ENCODE assay signal across 8 cellular contexts in genomic region chr17:81665205-81666091, GRCh38. TPM values are rescaled to one million over a fixed set of nuclear protein-coding genes. Genes with fewer than 3 reads are reported as not detected.
DNase-seq lines count a peak whose midpoint lies in the region; ATAC-seq and TF ChIP-seq lines count a peak whose summit lies in the region.

No MANE protein-coding gene starts in this region.

- no peak for TF ChIP-seq CTCF in Loucy (conservative IDR thresholded peaks at IDR 0.05; ENCODE audit: low read length)
- no peak for TF ChIP-seq CTCF in esophagus squamous epithelium (IDR thresholded peaks at IDR 0.05)
- no peak for TF ChIP-seq CTCF in neutrophil (IDR thresholded peaks at IDR 0.05)

- TF ChIP-seq POLR2A in esophagus squamous epithelium (IDR thresholded peaks at IDR 0.05), result no peak

- H3K4me3 ChIP-seq in Loucy (ENCODE audit: low read length, poor library complexity, severe bottlenecking) (peak overlapping the region; percentile 98), esophagus squamous epithelium (peak overlapping the region; percentile 87 to 97 (median 91)), neutrophil (ENCODE audit: low read depth in 1 of 2, low read length in 1 of 2) (peak overlapping the region; percentile 91 to 96), aorta (ENCODE audit: low read length in 2 of 2) (peak overlapping the region; percentile 61 to 65)

- WGBS in esophagus squamous epithelium, 2 donors, result 11 to 41% methylated on average over 6 to 9 of the region's 30 CpGs
- 63 to 66% methylated on average over 30 of the region's 30 CpGs for WGBS in aorta, 2 donors

- H3K9me2 ChIP-seq in Loucy (replicated peaks; ENCODE audit: low read depth, low read length), result no peaks in the 10 kb centered on the region

- H3K4me2 ChIP-seq in Loucy (ENCODE audit: low read depth, low read length, poor library complexity, severe bottlenecking), result peak overlapping the region; percentile 98

- peak; percentile 75 for DNase-seq in SIG-M5 treated with dmso at 0.1 percent for 504 hours (lab: John Stamatoyannopoulos, UW; ENCODE audit: unreplicated experiment)
- no peak for DNase-seq in SIG-M5 (lab: John Stamatoyannopoulos, UW)
- DNase-seq in activated CD8-positive, alpha-beta memory T cell treated with anti-CD3 and anti-CD28 coated beads for 24 hours, result peak; percentile 88
- DNase-seq in esophagus squamous epithelium (lab: John Stamatoyannopoulos, UW), result no peak
- peak in 1 of 2 donors; percentile 42 for DNase-seq in aorta
- no peak for DNase-seq in NCI-H187 (lab: John Stamatoyannopoulos, UW)

- intact Hi-C loops in esophagus squamous epithelium (cut with DNase I) (no loop called here), aorta (cut with DNase I) (loop anchor here in 1 of 2 donors (1.0 to 2.0 kb wide), 2 partner anchors 28 to 37 kb away; partner anchors contain the start of genes MRPL12, NPLOC4 and TSPAN10)

- H3K9me3 ChIP-seq in Loucy (ENCODE audit: insufficient read depth, low read depth, low read length) (no peaks in the 10 kb centered on the region), esophagus squamous epithelium (no peaks in the 10 kb centered on the region), neutrophil (no peaks in the 10 kb centered on the region), aorta (ENCODE audit: control insufficient read depth, low read length) (no peaks in the 10 kb centered on the region)

- peak overlapping the region; percentile 99 for H3K9ac ChIP-seq in Loucy (ENCODE audit: low read depth, low read length, poor library complexity, severe bottlenecking)

- H3K27me3 ChIP-seq in Loucy (ENCODE audit: insufficient read depth, low read length, poor library complexity, severe bottlenecking), result no peaks in the 10 kb centered on the region
- no peaks in the 10 kb centered on the region for H3K27me3 ChIP-seq in esophagus squamous epithelium
- no peaks in the 10 kb centered on the region for H3K27me3 ChIP-seq in neutrophil
- H3K27me3 ChIP-seq in aorta (ENCODE audit: control insufficient read depth in 1 of 2, insufficient read depth in 2 of 2, low read length in 1 of 2), result no peaks in the 10 kb centered on the region

- H3K79me2 ChIP-seq in Loucy (ENCODE audit: insufficient read depth, low read length), result peaks cover 61% of the 10 kb centered on the region

- H4K20me1 ChIP-seq in Loucy (ENCODE audit: insufficient read depth, low read length, poor library complexity, severe bottlenecking), result peaks cover 18% of the 10 kb centered on the region

- peak; percentile 20 for ATAC-seq in aorta (ENCODE audit: low FRiP score)

- peak overlapping the region; percentile 53; the same call in 1 of the 2 replicates for H2AFZ ChIP-seq in Loucy (ENCODE audit: low read length)

- H3K4me1 ChIP-seq in Loucy (ENCODE audit: insufficient read depth, low read length, poor library complexity, severe bottlenecking), result peaks cover 38% of the 10 kb centered on the region
- peaks cover 30 to 74% (median 42%) of the 10 kb centered on the region in 3 donors for H3K4me1 ChIP-seq in esophagus squamous epithelium
- H3K4me1 ChIP-seq in neutrophil (ENCODE audit: control insufficient read depth in 1 of 2, insufficient read depth in 1 of 2, low read depth in 1 of 2, low read length in 1 of 2), result peaks cover 28 to 30% of the 10 kb centered on the region in 2 experiments
- no peaks in the 10 kb centered on the region for H3K4me1 ChIP-seq in aorta (ENCODE audit: control insufficient read depth in 1 of 2, insufficient read depth in 2 of 2, low read length in 2 of 2)

- H3K27ac ChIP-seq in esophagus squamous epithelium (peak overlapping the region; percentile 92 to 98 (median 94)), neutrophil (peak overlapping the region; percentile 89), aorta (ENCODE audit: low read depth in 1 of 2, low read length in 2 of 2) (no peak overlapping the region)

- H3K36me3 ChIP-seq in Loucy (ENCODE audit: insufficient read depth, low read length), result no peaks in the 10 kb centered on the region
- peaks cover 16 to 37% (median 17%) of the 10 kb centered on the region in 3 donors for H3K36me3 ChIP-seq in esophagus squamous epithelium
- peaks cover 23% of the 10 kb centered on the region for H3K36me3 ChIP-seq in neutrophil
- no peaks in the 10 kb centered on the region for H3K36me3 ChIP-seq in aorta (ENCODE audit: control insufficient read depth in 1 of 2, insufficient read depth in 2 of 2, low read length in 1 of 2)

- H3F3A ChIP-seq in Loucy (ENCODE audit: low read depth), result peaks cover 8% of the 10 kb centered on the region

RNA-seq across cellular contexts. Expression of gene OXLD1, which starts 1.0 kb away (rescaled TPM):
- total RNA-seq in esophagus squamous epithelium (10 to 100 TPM; 17.6 to 54.5 (median 37.4) TPM), aorta (10 to 100 TPM; 14.0 to 20.0 TPM)
- polyA plus RNA-seq in aorta, result 10 to 100 TPM; 24.8 to 59.3 TPM

RNA-seq across cellular contexts. Expression of gene CCDC137, which starts 1.1 kb away (rescaled TPM):
- total RNA-seq in esophagus squamous epithelium (10 to 100 TPM; 18.2 to 25.6 (median 21.4) TPM), aorta (10 to 100 TPM; 13.0 to 13.4 TPM)
- polyA plus RNA-seq in aorta, result 10 to 100 TPM in 1 of 2 donors, 1 to 10 TPM in 1; 7.9 to 13.7 TPM

RNA-seq across cellular contexts. Expression of gene PDE6G, which starts 9.1 kb away (rescaled TPM):
- not detected for total RNA-seq in esophagus squamous epithelium
- total RNA-seq in aorta, result under 1 TPM in 1 of 2 donors, not detected in 1; 0.58 TPM
- polyA plus RNA-seq in aorta, result under 1 TPM in 1 of 2 donors, not detected in 1; 0.43 TPM

RNA-seq across cellular contexts. Expression of gene ARL16, which starts 18.1 kb away (rescaled TPM):
- total RNA-seq in esophagus squamous epithelium (10 to 100 TPM; 19.1 to 34.3 (median 27.9) TPM), aorta (10 to 100 TPM; 20.5 to 29.7 TPM)
- 10 to 100 TPM; 38.4 to 87.4 TPM for polyA plus RNA-seq in aorta

RNA-seq across cellular contexts. Expression of gene HGS, which starts 18.4 kb away (rescaled TPM):
- total RNA-seq in esophagus squamous epithelium (10 to 100 TPM; 48.2 to 86.8 (median 84.0) TPM), aorta (10 to 100 TPM; 88.1 to 88.7 TPM)
- 100 to 1,000 TPM in 1 of 2 donors, 10 to 100 TPM in 1; 49.1 to 277 TPM for polyA plus RNA-seq in aorta

Comparison
In these comparisons a context has a peak if more than half of its experiments do, and no peak if none do; other contexts are left out.
1. DNase-seq: peak in SIG-M5 treated with dmso at 0.1 percent for 504 hours (single experiment) and activated CD8-positive, alpha-beta memory T cell treated with anti-CD3 and anti-CD28 coated beads for 24 hours (single experiment); none in SIG-M5 (single experiment), esophagus squamous epithelium (single experiment) and NCI-H187 (0 of 2).
2. H3K27ac ChIP-seq: peak in esophagus squamous epithelium (4 of 4) and neutrophil (single experiment); none in aorta (0 of 2).
3. Peak in every context shown above with its lines, with median percentiles within 50 percentile points of each other: H3K4me3 ChIP-seq.